Comparison of ENCODE assay signal across 28 cellular contexts in the genomic region with DNA sequence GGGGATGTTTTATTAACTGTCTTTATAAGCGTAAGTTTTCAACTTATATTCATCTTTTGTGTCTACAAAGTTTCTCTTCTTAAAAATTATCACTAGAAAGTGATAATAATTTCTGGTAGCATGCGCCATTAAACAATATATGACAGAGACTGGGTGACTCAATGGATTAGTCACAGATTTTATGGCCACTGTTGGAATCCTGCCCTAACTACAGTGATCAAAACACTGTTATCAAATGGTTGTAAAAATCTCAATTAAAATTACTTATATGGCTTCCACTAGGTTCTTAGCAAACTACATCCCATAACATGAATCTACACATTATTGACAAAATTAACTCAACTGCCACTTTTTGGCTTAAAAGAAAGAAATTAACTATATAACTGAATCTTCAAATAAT.
A peak's percentile ranks its signal among the peaks of the same experiment; 100 is the strongest.
DNase-seq lines count a peak whose midpoint lies in the region; ATAC-seq and TF ChIP-seq lines count a peak whose summit lies in the region.
"Had no signal": no experiment of that assay in that cellular context is flagged by ENCODE, and none has a peak within 500 bp of the region (broad histone marks: within the 10 kb centered on the region; RNA-seq: fewer than 3 reads in every experiment).

No MANE protein-coding gene starts in this region.

- DNase-seq in DMS 273 (lab: John Stamatoyannopoulos, UW; ENCODE audit: unreplicated experiment) = peak; percentile 64
- DNase-seq in DMS 273 treated with DMSO at 0.1 percent for 48 hours (lab: John Stamatoyannopoulos, UW) = no peak
- DNase-seq in HT1080 (ENCODE audit: low read depth) = peak; percentile 23
- peak; percentile 32 for DNase-seq in colonic mucosa
- peak in 1 of 3 donors; percentile 24 for DNase-seq in mucosa of descending colon
- no peak for DNase-seq in CD14-positive monocyte (ENCODE audit: low spot score)
- DNase-seq: activated CD4-positive, alpha-beta memory T cell treated with anti-CD3 and anti-CD28 coated beads, Interleukin-2, amount 10 ng/mL, durations not matched to agents 7 days and 5 days; activated CD4-positive, alpha-beta T cell treated with anti-CD3 and anti-CD28 coated beads for 1 hour; activated CD8-positive, alpha-beta memory T cell treated with anti-CD3 and anti-CD28 coated beads, Interleukin-2, amount 50 U/mL, for 4 hours; activated naive CD4-positive, alpha-beta T cell treated with anti-CD3 and anti-CD28 coated beads for 36 hours; adrenal gland; CD4-positive, alpha-beta T cell; left lung; mesendoderm; NCI-H2029; pancreas; retina; Right ventricle myocardium superior; stimulated activated naive B cell treated with anti-CD40 and anti-IgM and Interleukin-4, amounts not matched to agents 10 μg/mL and 1 μg/mL and 100 μg/mL, for 72 hours; substantia nigra; trophoblast cell had no signal

- intact Hi-C loops in colonic mucosa (cut with DNase I) = no loop called here
- intact Hi-C loops in mucosa of descending colon (cut with DNase I, micrococcal nuclease) = no loop called here
- intact Hi-C loops in CD14-positive monocyte (cut with micrococcal nuclease) = no loop called here

- H3K36me3 ChIP-seq in colonic mucosa (no peaks in the 10 kb centered on the region), mucosa of descending colon (ENCODE audit: low read depth) (no peaks in the 10 kb centered on the region)
- H3K36me3 ChIP-seq: adrenal gland, HAP-1, left lung, neural progenitor cell, pancreas had no signal

- H3K9me3 ChIP-seq in colonic mucosa (no peaks in the 10 kb centered on the region), mucosa of descending colon (no peaks in the 10 kb centered on the region)
- H3K9me3 ChIP-seq: adrenal gland, HAP-1, left lung, pancreas had no signal

- peak; percentile 86 for ATAC-seq in mucosa of descending colon
- ATAC-seq in HG02642 (IDR thresholded peaks at IDR 0.05; ENCODE audit: poor library complexity, unreplicated experiment) = no peak
- no peak for ATAC-seq in GM21423 (IDR thresholded peaks at IDR 0.05; ENCODE audit: unreplicated experiment)
- ATAC-seq: left lung; pancreas; stimulated activated naive B cell treated with anti-CD40 and anti-IgM and Interleukin-4, amounts not matched to agents 10 μg/mL and 1 μg/mL and 100 μg/mL, for 72 hours had no signal

- no peaks in the 10 kb centered on the region for H3K27me3 ChIP-seq in colonic mucosa
- H3K27me3 ChIP-seq: adrenal gland, left lung, neural progenitor cell, pancreas had no signal

- H3K9me3 Mint-ChIP-seq in CD14-positive monocyte = no peaks in the 10 kb centered on the region
- H3K9me3 Mint-ChIP-seq: activated CD4-positive, alpha-beta memory T cell treated with anti-CD3 and anti-CD28 coated beads, Interleukin-2, amount 10 ng/mL, durations not matched to agents 7 days and 5 days; activated naive CD4-positive, alpha-beta T cell treated with anti-CD3 and anti-CD28 coated beads for 36 hours; CD4-positive, alpha-beta T cell; neural progenitor cell; stimulated activated naive B cell treated with anti-CD40 and anti-IgM and Interleukin-4, amounts not matched to agents 10 μg/mL and 1 μg/mL and 100 μg/mL, for 72 hours; T-helper 2 cell treated with Interferon-gamma antibody and Interleukin-4, amounts not matched to agents 5 μg/mL and 100 μg/mL, for 36 hours had no signal

- no peak overlapping the region for H3K9ac ChIP-seq in colonic mucosa (ENCODE audit: low read depth in 2 of 2, low read length in 2 of 2)
- H3K9ac ChIP-seq: neural progenitor cell had no signal

- no peaks in the 10 kb centered on the region for H3K27me3 Mint-ChIP-seq in CD14-positive monocyte (ENCODE audit: low read depth in 3 of 3)
- H3K27me3 Mint-ChIP-seq: activated CD4-positive, alpha-beta memory T cell treated with anti-CD3 and anti-CD28 coated beads, Interleukin-2, amount 10 ng/mL, durations not matched to agents 7 days and 5 days; brain; CD4-positive, alpha-beta T cell; stimulated activated naive B cell treated with anti-CD40 and anti-IgM and Interleukin-4, amounts not matched to agents 10 μg/mL and 1 μg/mL and 100 μg/mL, for 72 hours had no signal

- H3K27ac Mint-ChIP-seq in CD14-positive monocyte = no peak overlapping the region
- H3K27ac Mint-ChIP-seq: activated CD4-positive, alpha-beta memory T cell treated with anti-CD3 and anti-CD28 coated beads, Interleukin-2, amount 10 ng/mL, durations not matched to agents 7 days and 5 days; activated naive CD4-positive, alpha-beta T cell treated with anti-CD3 and anti-CD28 coated beads for 36 hours; CD4-positive, alpha-beta T cell; neural progenitor cell; stimulated activated naive B cell treated with anti-CD40 and anti-IgM and Interleukin-4, amounts not matched to agents 10 μg/mL and 1 μg/mL and 100 μg/mL, for 72 hours; T-helper 2 cell treated with Interferon-gamma antibody and Interleukin-4, amounts not matched to agents 5 μg/mL and 100 μg/mL, for 36 hours had no signal

- H3K36me3 Mint-ChIP-seq in CD14-positive monocyte = peaks cover 0 to 2% of the 10 kb centered on the region in 2 donors
- H3K36me3 Mint-ChIP-seq: neural progenitor cell; stimulated activated naive B cell treated with anti-CD40 and anti-IgM and Interleukin-4, amounts not matched to agents 10 μg/mL and 1 μg/mL and 100 μg/mL, for 72 hours had no signal

- H3K27ac ChIP-seq in colonic mucosa = no peak overlapping the region
- H3K27ac ChIP-seq: 22Rv1, adrenal gland, left lung, neural progenitor cell, pancreas had no signal

- H3K4me1 ChIP-seq in colonic mucosa = no peaks in the 10 kb centered on the region
- no peaks in the 10 kb centered on the region for H3K4me1 ChIP-seq in mucosa of descending colon (ENCODE audit: low read depth)
- H3K4me1 ChIP-seq: adrenal gland, left lung, pancreas had no signal

- no peak overlapping the region for H3K4me3 ChIP-seq in colonic mucosa
- H3K4me3 ChIP-seq in mucosa of descending colon = no peak overlapping the region
- H3K4me3 ChIP-seq: adrenal gland, HAP-1, left lung, neural progenitor cell, pancreas had no signal

- H3K4me3 Mint-ChIP-seq in CD14-positive monocyte = no peak overlapping the region
- H3K4me3 Mint-ChIP-seq: activated CD4-positive, alpha-beta memory T cell treated with anti-CD3 and anti-CD28 coated beads, Interleukin-2, amount 10 ng/mL, durations not matched to agents 7 days and 5 days; activated naive CD4-positive, alpha-beta T cell treated with anti-CD3 and anti-CD28 coated beads for 36 hours; brain; CD4-positive, alpha-beta T cell; neural progenitor cell; stimulated activated naive B cell treated with anti-CD40 and anti-IgM and Interleukin-4, amounts not matched to agents 10 μg/mL and 1 μg/mL and 100 μg/mL, for 72 hours; T-helper 2 cell treated with Interferon-gamma antibody and Interleukin-4, amounts not matched to agents 5 μg/mL and 100 μg/mL, for 36 hours had no signal

- TF ChIP-seq CTCF in colonic mucosa (IDR thresholded peaks at IDR 0.05) (no peak), mucosa of descending colon (IDR thresholded peaks at IDR 0.05) (no peak), CD14-positive monocyte (IDR thresholded peaks at IDR 0.05) (no peak)

- no peaks in the 10 kb centered on the region for H3K4me1 Mint-ChIP-seq in CD14-positive monocyte
- H3K4me1 Mint-ChIP-seq: activated CD4-positive, alpha-beta memory T cell treated with anti-CD3 and anti-CD28 coated beads, Interleukin-2, amount 10 ng/mL, durations not matched to agents 7 days and 5 days; neural progenitor cell; stimulated activated naive B cell treated with anti-CD40 and anti-IgM and Interleukin-4, amounts not matched to agents 10 μg/mL and 1 μg/mL and 100 μg/mL, for 72 hours had no signal

Comparison
In these comparisons a context has a peak if more than half of its experiments do, and no peak if none do; other contexts are left out.
1. DNase-seq: peak in DMS 273 (single experiment), HT1080 (single experiment) and colonic mucosa (single experiment); none in DMS 273 treated with DMSO at 0.1 percent for 48 hours (single experiment) and CD14-positive monocyte (single experiment).